8 cellular contexts compared by ENCODE assay signal in genomic region chr11:62792193-62792575, GRCh38. TPM values are rescaled to one million over a fixed set of nuclear protein-coding genes. Genes with fewer than 3 reads are reported as not detected.
DNase-seq lines count a peak whose midpoint lies in the region; ATAC-seq and TF ChIP-seq lines count a peak whose summit lies in the region.

No MANE protein-coding gene starts in this region.

- H3K9me3 ChIP-seq in iPS-20b (ENCODE audit: insufficient read depth, low read depth, low read length) (no peaks in the 10 kb centered on the region), stomach (no peaks in the 10 kb centered on the region)

- peak overlapping the region; percentile 90 for H3K4me3 Mint-ChIP-seq in activated CD8-positive, alpha-beta memory T cell treated with anti-CD3 and anti-CD28 coated beads, Interleukin-2, amount 10 ng/mL, durations not matched to agents 7 days and 5 days

- CTCF ChIA-PET in activated CD8-positive, alpha-beta memory T cell treated with anti-CD3 and anti-CD28 coated beads, Interleukin-2, amount 10 ng/mL, durations not matched to agents 7 days and 5 days (lab: Charles Lee): interaction anchor here (1.1 kb wide), 1 partner anchor 69 kb away, joined by 3 read pairs; no protein-coding TSS in a partner anchor

- peaks cover 44% of the 10 kb centered on the region for H3K4me1 Mint-ChIP-seq in activated CD8-positive, alpha-beta memory T cell treated with anti-CD3 and anti-CD28 coated beads, Interleukin-2, amount 10 ng/mL, durations not matched to agents 7 days and 5 days

- H3K9me3 Mint-ChIP-seq in activated CD8-positive, alpha-beta memory T cell treated with anti-CD3 and anti-CD28 coated beads, Interleukin-2, amount 10 ng/mL, durations not matched to agents 7 days and 5 days (ENCODE audit: low read depth): no peaks in the 10 kb centered on the region
- no peaks in the 10 kb centered on the region for H3K9me3 Mint-ChIP-seq in activated naive CD4-positive, alpha-beta T cell treated with anti-CD3 and anti-CD28 coated beads, Interleukin-2, amount 50 U/mL, for 72 hours

- DNase-seq in activated CD8-positive, alpha-beta memory T cell treated with anti-CD3 and anti-CD28 coated beads, Interleukin-2, amount 10 ng/mL, durations not matched to agents 7 days and 5 days: no peak
- no peak for DNase-seq in activated CD8-positive, alpha-beta memory T cell treated with anti-CD3 and anti-CD28 coated beads, Interleukin-2, amount 50 U/mL, for 48 hours
- no peak for DNase-seq in activated naive CD4-positive, alpha-beta T cell treated with anti-CD3 and anti-CD28 coated beads, Interleukin-2, amount 50 U/mL, for 72 hours (ENCODE audit: low spot score in 2 of 2)
- no peak for DNase-seq in stomach
- no peak for DNase-seq in GM19238 (ENCODE audit: insufficient read length, low spot score)
- no peak for DNase-seq in COR-L47 (lab: John Stamatoyannopoulos, UW)
- no peak for DNase-seq in DMS153 (lab: John Stamatoyannopoulos, UW)

- H3K27me3 ChIP-seq in iPS-20b (ENCODE audit: insufficient read depth, low read length): no peaks in the 10 kb centered on the region
- no peaks in the 10 kb centered on the region for H3K27me3 ChIP-seq in stomach

- peak in 2 of 7 experiments; percentile 0 for TF ChIP-seq CTCF in stomach (IDR thresholded peaks at IDR 0.05)

- ATAC-seq in activated CD8-positive, alpha-beta memory T cell treated with anti-CD3 and anti-CD28 coated beads, Interleukin-2, amount 10 ng/mL, durations not matched to agents 7 days and 5 days: peak; percentile 4
- peak in 1 of 2 donors; percentile 8 for ATAC-seq in activated naive CD4-positive, alpha-beta T cell treated with anti-CD3 and anti-CD28 coated beads, Interleukin-2, amount 50 U/mL, for 72 hours

- H3K27me3 Mint-ChIP-seq in activated CD8-positive, alpha-beta memory T cell treated with anti-CD3 and anti-CD28 coated beads, Interleukin-2, amount 10 ng/mL, durations not matched to agents 7 days and 5 days: no peaks in the 10 kb centered on the region

- H3K4me3 ChIP-seq in iPS-20b (ENCODE audit: low read length) (peak overlapping the region; percentile 93; the same call in 1 of the 2 replicates), stomach (peak overlapping the region; percentile 75 to 97 (median 87))

- H3K27ac ChIP-seq in iPS-20b (ENCODE audit: low read length) (no peak overlapping the region), stomach (peak overlapping the region; percentile 79 to 93 (median 88))

- H3K36me3 ChIP-seq in iPS-20b (ENCODE audit: insufficient read depth, low read depth, low read length): peaks cover 70% of the 10 kb centered on the region
- peaks cover 42 to 73% (median 70%) of the 10 kb centered on the region in 4 donors for H3K36me3 ChIP-seq in stomach

- no peak for TF ChIP-seq EP300 in stomach (IDR thresholded peaks at IDR 0.05)

- no peaks in the 10 kb centered on the region for H3K4me1 ChIP-seq in iPS-20b (ENCODE audit: insufficient read depth, low read length)
- peaks cover 37 to 55% (median 53%) of the 10 kb centered on the region in 4 donors for H3K4me1 ChIP-seq in stomach

- no peak for TF ChIP-seq POLR2A in stomach (IDR thresholded peaks at IDR 0.05)

- peaks cover 58% of the 10 kb centered on the region for H3K36me3 Mint-ChIP-seq in activated CD8-positive, alpha-beta memory T cell treated with anti-CD3 and anti-CD28 coated beads, Interleukin-2, amount 10 ng/mL, durations not matched to agents 7 days and 5 days
- peaks cover 43 to 44% of the 10 kb centered on the region in 2 donors for H3K36me3 Mint-ChIP-seq in activated naive CD4-positive, alpha-beta T cell treated with anti-CD3 and anti-CD28 coated beads, Interleukin-2, amount 50 U/mL, for 72 hours

- H3K9ac ChIP-seq in iPS-20b (ENCODE audit: low read depth, low read length): peak overlapping the region; percentile 96; the same call in 1 of the 2 replicates

- H3K27ac Mint-ChIP-seq in activated CD8-positive, alpha-beta memory T cell treated with anti-CD3 and anti-CD28 coated beads, Interleukin-2, amount 10 ng/mL, durations not matched to agents 7 days and 5 days: peak overlapping the region; percentile 81
- peak overlapping the region; percentile 82 to 90 for H3K27ac Mint-ChIP-seq in activated naive CD4-positive, alpha-beta T cell treated with anti-CD3 and anti-CD28 coated beads, Interleukin-2, amount 50 U/mL, for 72 hours

- 22 to 25% (median 24%) methylated on average over 11 of the region's 11 CpGs for WGBS in stomach, 5 donors

- intact Hi-C loops in stomach (cut with DNase I; ENCODE audit: low total_unique reads): loop anchor here (10.0 kb wide), 1 partner anchor 63 kb away; no protein-coding TSS in a partner anchor

RNA-seq across cellular contexts. Expression of gene TMEM223, which starts 0.4 kb away (rescaled TPM):
- 10 to 100 TPM; 14.4 to 17.9 TPM for total RNA-seq in activated CD8-positive, alpha-beta memory T cell treated with anti-CD3 and anti-CD28 coated beads, Interleukin-2, amount 10 ng/mL, durations not matched to agents 7 days and 5 days
- total RNA-seq in activated naive CD4-positive, alpha-beta T cell treated with anti-CD3 and anti-CD28 coated beads, Interleukin-2, amount 50 U/mL, for 72 hours: 10 to 100 TPM in 1 of 2 donors, 1 to 10 TPM in 1; 8.9 to 11.3 TPM
- 10 to 100 TPM in 2 of 5 donors, 1 to 10 TPM in 1, under 1 TPM in 1, not detected in 1; 0.89 to 14.9 (median 10.7) TPM for total RNA-seq in stomach
- 10 to 100 TPM; 10.2 to 28.2 (median 17.7) TPM for polyA plus RNA-seq in stomach

RNA-seq across cellular contexts. Expression of gene TMEM179B, which starts 5.0 kb away (rescaled TPM):
- total RNA-seq in activated CD8-positive, alpha-beta memory T cell treated with anti-CD3 and anti-CD28 coated beads, Interleukin-2, amount 10 ng/mL, durations not matched to agents 7 days and 5 days: 10 to 100 TPM; 42.4 to 43.0 TPM
- 10 to 100 TPM; 19.5 to 20.9 TPM for total RNA-seq in activated naive CD4-positive, alpha-beta T cell treated with anti-CD3 and anti-CD28 coated beads, Interleukin-2, amount 50 U/mL, for 72 hours
- 100 to 1,000 TPM in 1 of 5 donors, 10 to 100 TPM in 3, not detected in 1; 26.1 to 135 (median 85.5) TPM for total RNA-seq in stomach
- 10 to 100 TPM; 28.3 to 68.6 (median 32.1) TPM for polyA plus RNA-seq in stomach

RNA-seq across cellular contexts. Expression of gene NXF1, which starts 13.1 kb away (rescaled TPM):
- 100 to 1,000 TPM in 1 of 2 experiments, 10 to 100 TPM in 1; 93.6 to 120 TPM for total RNA-seq in activated CD8-positive, alpha-beta memory T cell treated with anti-CD3 and anti-CD28 coated beads, Interleukin-2, amount 10 ng/mL, durations not matched to agents 7 days and 5 days
- total RNA-seq in activated naive CD4-positive, alpha-beta T cell treated with anti-CD3 and anti-CD28 coated beads, Interleukin-2, amount 50 U/mL, for 72 hours: 100 to 1,000 TPM; 104 to 132 TPM
- total RNA-seq in stomach: 10 to 100 TPM; 30.7 to 83.5 (median 56.5) TPM
- 100 to 1,000 TPM in 1 of 3 donors, 10 to 100 TPM in 2; 23.5 to 138 (median 49.6) TPM for polyA plus RNA-seq in stomach

RNA-seq across cellular contexts. Expression of gene TAF6L, which starts 21.0 kb away (rescaled TPM):
- 10 to 100 TPM; 23.5 to 25.0 TPM for total RNA-seq in activated CD8-positive, alpha-beta memory T cell treated with anti-CD3 and anti-CD28 coated beads, Interleukin-2, amount 10 ng/mL, durations not matched to agents 7 days and 5 days
- 10 to 100 TPM; 16.7 to 32.2 TPM for total RNA-seq in activated naive CD4-positive, alpha-beta T cell treated with anti-CD3 and anti-CD28 coated beads, Interleukin-2, amount 50 U/mL, for 72 hours
- 10 to 100 TPM in 4 of 5 donors, 1 to 10 TPM in 1; 4.6 to 35.0 (median 11.0) TPM for total RNA-seq in stomach
- 10 to 100 TPM in 2 of 3 donors, 1 to 10 TPM in 1; 7.5 to 19.7 (median 19.3) TPM for polyA plus RNA-seq in stomach

RNA-seq across cellular contexts. Expression of gene POLR2G, which starts 30.8 kb away (rescaled TPM):
- 100 to 1,000 TPM in 1 of 2 experiments, 10 to 100 TPM in 1; 77.2 to 110 TPM for total RNA-seq in activated CD8-positive, alpha-beta memory T cell treated with anti-CD3 and anti-CD28 coated beads, Interleukin-2, amount 10 ng/mL, durations not matched to agents 7 days and 5 days
- 100 to 1,000 TPM; 116 to 172 TPM for total RNA-seq in activated naive CD4-positive, alpha-beta T cell treated with anti-CD3 and anti-CD28 coated beads, Interleukin-2, amount 50 U/mL, for 72 hours
- total RNA-seq in stomach: 10 to 100 TPM in 4 of 5 donors, 1 to 10 TPM in 1; 3.8 to 95.5 (median 23.9) TPM
- 100 to 1,000 TPM in 1 of 3 donors, 10 to 100 TPM in 2; 85.8 to 119 (median 88.7) TPM for polyA plus RNA-seq in stomach
